In genomic region chr20:49770634-49771033, GRCh38 we compare ENCODE assay signal across 19 cellular contexts.
"Had no signal": no experiment of that assay in that cellular context is flagged by ENCODE, and none has a peak within 500 bp of the region (broad histone marks: within the 10 kb centered on the region; RNA-seq: fewer than 3 reads in every experiment).

No MANE protein-coding gene starts in this region.

- H3K36me3 ChIP-seq: colonic mucosa, suprapubic skin, upper lobe of right lung had no signal

- H3K9me3 ChIP-seq: colonic mucosa, mucosa of descending colon, suprapubic skin, upper lobe of right lung had no signal

- H3K79me2 ChIP-seq: hepatocyte had no signal

- H3K4me2 ChIP-seq: hepatocyte had no signal

- H3K4me3 Mint-ChIP-seq: activated T-helper 17 cell treated with anti-CD3 and anti-CD28 coated beads, Interleukin-2, amount 50 U/mL, for 72 hours; naive thymus-derived CD4-positive, alpha-beta T cell had no signal

- H2AFZ ChIP-seq: hepatocyte had no signal

- FAIRE-seq: endometrium had no signal

- H3K27ac Mint-ChIP-seq: activated T-helper 17 cell treated with anti-CD3 and anti-CD28 coated beads, Interleukin-2, amount 50 U/mL, for 72 hours; naive thymus-derived CD4-positive, alpha-beta T cell had no signal

- H3K4me3 ChIP-seq: colonic mucosa, hepatocyte, mucosa of descending colon, skin epidermis, suprapubic skin, upper lobe of right lung had no signal

- H3K27ac ChIP-seq: colonic mucosa, hepatocyte, suprapubic skin, upper lobe of right lung had no signal

- H3K27me3 ChIP-seq: colonic mucosa, hepatocyte, suprapubic skin, upper lobe of right lung had no signal

- H3K9me3 Mint-ChIP-seq: activated T-helper 17 cell treated with anti-CD3 and anti-CD28 coated beads, Interleukin-2, amount 50 U/mL, for 72 hours had no signal

- DNase-seq: activated CD4-positive, CD25-positive, alpha-beta regulatory T cell treated with anti-CD3 and anti-CD28 coated beads, Interleukin-2, amount 50 U/mL, for 72 hours; activated naive CD4-positive, alpha-beta T cell treated with Interleukin-2 at 50 U/mL for 16 hours; colonic mucosa; islet precursor cell; mucosa of descending colon; naive thymus-derived CD4-positive, alpha-beta T cell; posterior cingulate gyrus; stimulated activated CD4-positive, alpha-beta T cell treated with anti-CD3 and anti-CD28 coated beads, Interleukin-4, amount 100 ng/mL, for 4 hours; stimulated activated CD8-positive, alpha-beta memory T cell treated with anti-CD3 and anti-CD28 coated beads, Interleukin-4, amount 100 ng/mL, for 48 hours; stimulated activated naive CD4-positive, alpha-beta T cell treated with Interleukin-2 at 50 U/mL for 16 hours; T-helper 1 cell; T1000; upper lobe of right lung had no signal

- ATAC-seq: activated T-helper 17 cell treated with anti-CD3 and anti-CD28 coated beads, Interleukin-2, amount 50 U/mL, for 72 hours; left lobe of liver; mucosa of descending colon; naive thymus-derived CD4-positive, alpha-beta T cell; upper lobe of right lung had no signal
